In genomic region chr16:30194177-30194925, GRCh38 we compare ENCODE assay signal across 6 cellular contexts. TPM values are rescaled to one million over a fixed set of nuclear protein-coding genes. Genes with fewer than 3 reads are reported as not detected.
DNase-seq lines count a peak whose midpoint lies in the region; ATAC-seq and TF ChIP-seq lines count a peak whose summit lies in the region.
"Not testable (repeated sequence)": the region's sequence is repeated elsewhere in the genome, so short reads cannot be mapped to it uniquely, and the experiment has no call there.

No MANE protein-coding gene starts in this region.

- H3K27me3 ChIP-seq in BJ (ENCODE audit: control insufficient read depth, insufficient read depth, low read length); neuron (ENCODE audit: insufficient read depth, low read length): not testable (repeated sequence)

- not testable (repeated sequence) for H3K27ac Mint-ChIP-seq in activated B cell treated with CpG ODN at 0.5 μM for 24 hours

- DNase-seq in BJ (ENCODE audit: low read depth); fibroblast of mammary gland (ENCODE audit: low read depth): not testable (repeated sequence)
- DNase-seq in activated B cell treated with CpG ODN at 0.5 μM for 24 hours = peak; percentile 37

- not testable (repeated sequence) for H3K4me3 Mint-ChIP-seq in activated B cell treated with CpG ODN at 0.5 μM for 24 hours

- not testable (repeated sequence) for H3K36me3 Mint-ChIP-seq in activated B cell treated with CpG ODN at 0.5 μM for 24 hours (ENCODE audit: low read depth)

- H3K4me3 ChIP-seq in BJ (ENCODE audit: low read depth, low read length) (peak overlapping the region; percentile 49), fibroblast of mammary gland (ENCODE audit: control insufficient read depth, low read depth, low read length) (peak overlapping the region; percentile 35), neuron (ENCODE audit: low read length) (peak overlapping the region; percentile 52)

- CTCF ChIA-PET in BJ (lab: Yijun Ruan, JAX); activated B cell treated with CpG ODN at 0.5 μM for 24 hours (lab: Charles Lee): not testable (repeated sequence)

- H3K36me3 ChIP-seq in BJ (ENCODE audit: control insufficient read depth, insufficient read depth, low read length); neuron (ENCODE audit: insufficient read depth, low read length): not testable (repeated sequence)

- not testable (repeated sequence) for H3K4me1 Mint-ChIP-seq in activated B cell treated with CpG ODN at 0.5 μM for 24 hours

- H2AFZ ChIP-seq in neuron (ENCODE audit: low read depth, low read length) = not testable (repeated sequence)

- intact Hi-C loops in activated B cell treated with CpG ODN at 0.5 μM for 24 hours (cut with micrococcal nuclease) = not testable (repeated sequence)

- not testable (repeated sequence) for TF ChIP-seq CTCF in BJ (IDR thresholded peaks at IDR 0.05; ENCODE audit: insufficient read depth, low read depth, low read length); activated B cell treated with CpG ODN at 0.5 μM for 24 hours (IDR thresholded peaks at IDR 0.05); fibroblast of mammary gland (conservative IDR thresholded peaks at IDR 0.05; ENCODE audit: control insufficient read depth, insufficient read depth, low read depth, low read length)

- ATAC-seq in GM21367 (IDR thresholded peaks at IDR 0.05; ENCODE audit: unreplicated experiment) = peak; percentile 40
- peak; percentile 57 for ATAC-seq in HG03135 (IDR thresholded peaks at IDR 0.05; ENCODE audit: unreplicated experiment)
- ATAC-seq in activated B cell treated with CpG ODN at 0.5 μM for 24 hours (ENCODE audit: low read depth) = peak; percentile 72

- H3K9me3 ChIP-seq in neuron (ENCODE audit: low read length) = not testable (repeated sequence)

- POLR2A ChIA-PET in BJ (lab: Charles Lee); activated B cell treated with CpG ODN at 0.5 μM for 24 hours (lab: Charles Lee): not testable (repeated sequence)

- not testable (repeated sequence) for H3K4me1 ChIP-seq in neuron (ENCODE audit: insufficient read depth, low read length)

- not testable (repeated sequence) for H3K9me3 Mint-ChIP-seq in activated B cell treated with CpG ODN at 0.5 μM for 24 hours

- not testable (repeated sequence) for H3K27me3 Mint-ChIP-seq in activated B cell treated with CpG ODN at 0.5 μM for 24 hours

RNA-seq across cellular contexts. Expression of gene SLX1A, which starts 0.7 kb away (rescaled TPM):
- 7.5 and 19.8 TPM in 2 replicates for polyA plus RNA-seq in BJ (2011; rRNA removed)
- polyA minus RNA-seq in BJ (2011; rRNA and poly(A)+ RNA removed) = 5.5 and 6.1 TPM in 2 replicates
- 54.2 and 77.0 TPM in 2 replicates for total RNA-seq in activated B cell treated with CpG ODN at 0.5 μM for 24 hours

RNA-seq across cellular contexts. Expression of gene BOLA2B, which starts 0.9 kb away (rescaled TPM):
- polyA plus RNA-seq in BJ (2011; rRNA removed) = 32.0 and 50.2 TPM in 2 replicates
- polyA minus RNA-seq in BJ (2011; rRNA and poly(A)+ RNA removed) = 13.3 and 22.7 TPM in 2 replicates
- total RNA-seq in activated B cell treated with CpG ODN at 0.5 μM for 24 hours = 145 and 174 TPM in 2 replicates

RNA-seq across cellular contexts. Expression of gene SULT1A3, which starts 4.7 kb away (rescaled TPM):
- 6.2 TPM in 2 replicates for polyA plus RNA-seq in BJ (2011; rRNA removed)
- 1.4 and 4.9 TPM in 2 replicates for polyA minus RNA-seq in BJ (2011; rRNA and poly(A)+ RNA removed)
- 15.7 and 23.3 TPM in 2 replicates for total RNA-seq in activated B cell treated with CpG ODN at 0.5 μM for 24 hours

RNA-seq across cellular contexts. Expression of gene CORO1A, which starts 10.9 kb away (rescaled TPM):
- 1.6 and 2.6 TPM in 2 replicates for polyA plus RNA-seq in BJ (2011; rRNA removed)
- 2.7 and 2.9 TPM in 2 replicates for polyA minus RNA-seq in BJ (2011; rRNA and poly(A)+ RNA removed)
- 1,030 and 1,060 TPM in 2 replicates for total RNA-seq in activated B cell treated with CpG ODN at 0.5 μM for 24 hours

RNA-seq across cellular contexts. Expression of gene NPIPB13, which starts 53.9 kb away (rescaled TPM):
- 0.92 and 0.93 TPM in 2 replicates for polyA plus RNA-seq in BJ (2011; rRNA removed)
- polyA minus RNA-seq in BJ (2011; rRNA and poly(A)+ RNA removed) = 6.0 and 9.4 TPM in 2 replicates
- 42.9 and 48.1 TPM in 2 replicates for total RNA-seq in activated B cell treated with CpG ODN at 0.5 μM for 24 hours
